Comparison of ENCODE assay signal across 27 cellular contexts in the genomic region with DNA sequence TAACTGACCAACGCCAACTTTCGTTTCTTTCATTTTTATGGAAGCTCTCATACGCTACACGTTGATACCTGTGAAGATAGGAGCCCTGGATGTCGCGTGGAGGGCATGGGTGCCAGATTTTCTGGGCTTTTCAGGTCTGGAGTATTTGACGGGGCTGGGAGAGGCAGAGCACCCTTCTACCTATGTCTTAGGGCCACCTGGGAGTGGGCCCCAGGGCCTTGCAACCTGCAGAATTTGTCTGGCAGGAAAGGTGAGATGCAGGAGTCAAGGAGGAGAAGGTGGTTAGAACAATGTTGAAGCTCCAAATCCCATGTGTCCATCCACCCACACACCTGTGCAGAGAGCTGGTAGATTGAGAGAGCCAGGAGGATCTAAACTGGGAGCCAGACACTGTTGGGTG.
"Had no signal": no experiment of that assay in that cellular context is flagged by ENCODE, and none has a peak within 500 bp of the region (broad histone marks: within the 10 kb centered on the region; RNA-seq: fewer than 3 reads in every experiment).

No MANE protein-coding gene starts in this region.

- FAIRE-seq: TTC549 had no signal

- H3K9me3 ChIP-seq: adrenal gland, body of pancreas, gastrocnemius medialis, right lobe of liver, testis, transverse colon had no signal

- H3K4me3 ChIP-seq: adrenal gland, body of pancreas, coronary artery, dorsolateral prefrontal cortex, gastrocnemius medialis, right lobe of liver, testis, transverse colon had no signal

- H3K36me3 ChIP-seq: adrenal gland, gastrocnemius medialis, right lobe of liver, transverse colon had no signal

- H3K4me3 Mint-ChIP-seq: activated CD4-positive, alpha-beta memory T cell treated with anti-CD3 and anti-CD28 coated beads, Interleukin-2, amount 10 ng/mL, durations not matched to agents 7 days and 5 days; activated CD4-positive, alpha-beta T cell treated with anti-CD3 and anti-CD28 coated beads, Interleukin-2, amount 10 ng/mL, durations not matched to agents 24 days and 14 days; activated CD8-positive, alpha-beta memory T cell treated with anti-CD3 and anti-CD28 coated beads, Interleukin-2, amount 10 ng/mL, durations not matched to agents 7 days and 5 days; immature natural killer cell; nephron had no signal

- DNase-seq: activated CD4-positive, alpha-beta memory T cell treated with anti-CD3 and anti-CD28 coated beads, Interleukin-2, amount 10 ng/mL, durations not matched to agents 7 days and 5 days; activated CD4-positive, alpha-beta T cell treated with anti-CD3 and anti-CD28 coated beads, Interleukin-2, amount 10 ng/mL, durations not matched to agents 24 days and 14 days; activated CD8-positive, alpha-beta memory T cell treated with anti-CD3 and anti-CD28 coated beads, Interleukin-2, amount 10 ng/mL, durations not matched to agents 7 days and 5 days; activated naive CD4-positive, alpha-beta T cell; activated T-cell treated with anti-CD3 and anti-CD28 coated beads, Interleukin-2, amount 50 U/mL, for 48 hours; adrenal gland; aorta; body of pancreas; cerebellar nuclear complex; dorsolateral prefrontal cortex; effector memory CD4-positive, alpha-beta T cell; erythroblast; gastrocnemius medialis; hypothalamus; immature natural killer cell; stimulated activated CD4-positive, alpha-beta T cell treated with anti-CD3 and anti-CD28 coated beads, Interleukin-2, amount 100 ng/mL, for 48 hours; stimulated activated naive CD8-positive, alpha-beta T cell treated with anti-CD3 and anti-CD28 coated beads, Interleukin-15, Interleukin-2, amounts not matched to agents 100 U/mL and 50 U/mL, for 24 hours; T-helper 9 cell; testis; transverse colon; WERI-Rb-1 had no signal

- H3K27me3 Mint-ChIP-seq: activated CD4-positive, alpha-beta memory T cell treated with anti-CD3 and anti-CD28 coated beads, Interleukin-2, amount 10 ng/mL, durations not matched to agents 7 days and 5 days; activated CD8-positive, alpha-beta memory T cell treated with anti-CD3 and anti-CD28 coated beads, Interleukin-2, amount 10 ng/mL, durations not matched to agents 7 days and 5 days had no signal

- H3K27ac Mint-ChIP-seq: activated CD4-positive, alpha-beta memory T cell treated with anti-CD3 and anti-CD28 coated beads, Interleukin-2, amount 10 ng/mL, durations not matched to agents 7 days and 5 days; activated CD4-positive, alpha-beta T cell treated with anti-CD3 and anti-CD28 coated beads, Interleukin-2, amount 10 ng/mL, durations not matched to agents 24 days and 14 days; activated CD8-positive, alpha-beta memory T cell treated with anti-CD3 and anti-CD28 coated beads, Interleukin-2, amount 10 ng/mL, durations not matched to agents 7 days and 5 days; activated naive CD4-positive, alpha-beta T cell treated with anti-CD3 and anti-CD28 coated beads, Interleukin-2, amount 50 U/mL, for 72 hours; immature natural killer cell had no signal

- H3K27me3 ChIP-seq: adrenal gland, body of pancreas, gastrocnemius medialis, right lobe of liver, testis, transverse colon had no signal

- H3K27ac ChIP-seq: adrenal gland, body of pancreas, coronary artery, dorsolateral prefrontal cortex, gastrocnemius medialis, right lobe of liver, testis, transverse colon, WERI-Rb-1 had no signal

- H3K36me3 Mint-ChIP-seq: activated CD8-positive, alpha-beta memory T cell treated with anti-CD3 and anti-CD28 coated beads, Interleukin-2, amount 10 ng/mL, durations not matched to agents 7 days and 5 days; activated naive CD4-positive, alpha-beta T cell treated with anti-CD3 and anti-CD28 coated beads, Interleukin-2, amount 50 U/mL, for 72 hours; immature natural killer cell had no signal

- H3K9me3 Mint-ChIP-seq: activated CD4-positive, alpha-beta memory T cell treated with anti-CD3 and anti-CD28 coated beads, Interleukin-2, amount 10 ng/mL, durations not matched to agents 7 days and 5 days; activated CD4-positive, alpha-beta T cell treated with anti-CD3 and anti-CD28 coated beads, Interleukin-2, amount 10 ng/mL, durations not matched to agents 24 days and 14 days; activated naive CD4-positive, alpha-beta T cell treated with anti-CD3 and anti-CD28 coated beads, Interleukin-2, amount 50 U/mL, for 72 hours; immature natural killer cell; nephron had no signal

- ATAC-seq: activated CD4-positive, CD25-positive, alpha-beta regulatory T cell treated with anti-CD3 and anti-CD28 coated beads, Interleukin-2, amount 50 U/mL, for 24 hours; activated CD8-positive, alpha-beta memory T cell treated with anti-CD3 and anti-CD28 coated beads, Interleukin-2, amount 10 ng/mL, durations not matched to agents 7 days and 5 days; activated naive CD4-positive, alpha-beta T cell treated with anti-CD3 and anti-CD28 coated beads, Interleukin-2, amount 50 U/mL, for 72 hours; body of pancreas; gastrocnemius medialis; right lobe of liver; stimulated activated naive CD8-positive, alpha-beta T cell treated with anti-CD3 and anti-CD28 coated beads, Interleukin-15, Interleukin-2, amounts not matched to agents 100 U/mL and 50 U/mL, for 24 hours had no signal

- H3K4me1 Mint-ChIP-seq: activated CD4-positive, alpha-beta T cell treated with anti-CD3 and anti-CD28 coated beads, Interleukin-2, amount 10 ng/mL, durations not matched to agents 24 days and 14 days had no signal
